Comparison of ENCODE assay signal across 21 cellular contexts in genomic region chr13:100722517-100722916, GRCh38. TPM values are rescaled to one million over a fixed set of nuclear protein-coding genes. Genes with fewer than 3 reads are reported as not detected.
A peak's percentile ranks its signal among the peaks of the same experiment; 100 is the strongest.
DNase-seq lines count a peak whose midpoint lies in the region; ATAC-seq and TF ChIP-seq lines count a peak whose summit lies in the region.
"Had no signal": no experiment of that assay in that cellular context is flagged by ENCODE, and none has a peak within 500 bp of the region (broad histone marks: within the 10 kb centered on the region; RNA-seq: fewer than 3 reads in every experiment).

No MANE protein-coding gene starts in this region.

- WGBS in right lobe of liver (ENCODE audit: insufficient coverage, low coverage, low lambda C conversion rate, missing lambda C conversion rate): 33% methylated on average over 3 of the region's 7 CpGs

- H3K27ac ChIP-seq in right lobe of liver (no peak overlapping the region), Peyer's patch (no peak overlapping the region), uterus (no peak overlapping the region)
- H3K27ac ChIP-seq: esophagus muscularis mucosa, gastrocnemius medialis, lower lobe of right lung, neutrophil, SJSA1, tibial artery had no signal

- peaks cover 6% of the 10 kb centered on the region; the same call in 1 of the 2 replicates for H3K36me3 Mint-ChIP-seq in WTC11
- H3K36me3 Mint-ChIP-seq: activated CD4-positive, alpha-beta memory T cell treated with anti-CD3 and anti-CD28 coated beads for 36 hours; activated naive CD8-positive, alpha-beta T cell treated with anti-CD3 and anti-CD28 coated beads, Interleukin-2, amount 10 ng/mL, durations not matched to agents 7 days and 5 days had no signal

- 0 out of 2 replicates have a peak, but pooled peaks cover 2% of the 10 kb centered on the region for H3K27me3 ChIP-seq in BE2C
- H3K27me3 ChIP-seq in right lobe of liver: no peaks in the 10 kb centered on the region
- H3K27me3 ChIP-seq in Peyer's patch: no peaks in the 10 kb centered on the region
- H3K27me3 ChIP-seq in uterus: no peaks in the 10 kb centered on the region
- H3K27me3 ChIP-seq: esophagus muscularis mucosa, neutrophil, SJSA1 had no signal

- DNase-seq in BE2C (no peak), HCEC 1CT (peak; percentile 6), WTC11 (ENCODE audit: low spot score) (no peak), right lobe of liver (no peak), Peyer's patch (no peak), SK-N-DZ (ENCODE audit: low spot score) (no peak), uterus (no peak), CD1c-positive myeloid dendritic cell (ENCODE audit: extremely low spot score) (no peak)
- DNase-seq: activated B cell treated with CpG ODN at 0.5 μM for 24 hours; activated naive CD8-positive, alpha-beta T cell treated with anti-CD3 and anti-CD28 coated beads, Interleukin-2, amount 10 ng/mL, durations not matched to agents 7 days and 5 days; cerebellar nuclear complex; gastrocnemius medialis; lower lobe of right lung had no signal

- TF ChIP-seq POLR2A in right lobe of liver (IDR thresholded peaks at IDR 0.05) (no peak), Peyer's patch (IDR thresholded peaks at IDR 0.05) (no peak), uterus (IDR thresholded peaks at IDR 0.05) (no peak)

- H3K4me1 Mint-ChIP-seq in WTC11: peaks cover 8% of the 10 kb centered on the region
- H3K4me1 Mint-ChIP-seq: activated B cell treated with CpG ODN at 0.5 μM for 24 hours had no signal

- intact Hi-C loops in right lobe of liver (cut with DNase I) (no loop called here), uterus (cut with DNase I; ENCODE audit: low total_unique reads) (no loop called here)

- no peak overlapping the region for H3K4me3 Mint-ChIP-seq in WTC11
- H3K4me3 Mint-ChIP-seq: activated B cell treated with CpG ODN at 0.5 μM for 24 hours; activated CD4-positive, alpha-beta memory T cell treated with anti-CD3 and anti-CD28 coated beads for 36 hours; activated naive CD8-positive, alpha-beta T cell treated with anti-CD3 and anti-CD28 coated beads, Interleukin-2, amount 10 ng/mL, durations not matched to agents 7 days and 5 days; T-helper 2 cell treated with Interferon-gamma antibody and Interleukin-4, amounts not matched to agents 5 μg/mL and 100 μg/mL, for 36 hours had no signal

- H3K4me3 ChIP-seq in BE2C (ENCODE audit: low read depth, low read length) (no peak overlapping the region), right lobe of liver (no peak overlapping the region), Peyer's patch (no peak overlapping the region), uterus (no peak overlapping the region)
- H3K4me3 ChIP-seq: esophagus muscularis mucosa, gastrocnemius medialis, HAP-1, K562, lower lobe of right lung, SJSA1, tibial artery had no signal

- CTCF ChIA-PET in WTC11 (lab: Charles Lee): interaction anchor here (0.7 to 1.9 kb wide), 8 partner anchors 16 to 405 kb away, joined by 3 to 15 read pairs (median 4); partner anchors contain the start of gene TMTC4

- H3K36me3 ChIP-seq in BE2C (no peaks in the 10 kb centered on the region), right lobe of liver (no peaks in the 10 kb centered on the region), Peyer's patch (no peaks in the 10 kb centered on the region), uterus (no peaks in the 10 kb centered on the region)
- H3K36me3 ChIP-seq: esophagus muscularis mucosa, gastrocnemius medialis, HAP-1, lower lobe of right lung, neutrophil, SJSA1, tibial artery had no signal

- peak; percentile 83 for ATAC-seq in WTC11
- ATAC-seq in right lobe of liver: peak; percentile 53 to 69 (median 64)
- ATAC-seq: gastrocnemius medialis had no signal

- no peaks in the 10 kb centered on the region for H3K4me1 ChIP-seq in BE2C
- H3K4me1 ChIP-seq in right lobe of liver: peaks cover 0 to 4% (median under 1%) of the 10 kb centered on the region in 4 donors
- H3K4me1 ChIP-seq in Peyer's patch: no peaks in the 10 kb centered on the region
- no peaks in the 10 kb centered on the region for H3K4me1 ChIP-seq in uterus
- H3K4me1 ChIP-seq: esophagus muscularis mucosa, gastrocnemius medialis, HAP-1, lower lobe of right lung, SJSA1, tibial artery had no signal

- POLR2A ChIA-PET in WTC11 (lab: Charles Lee): no interaction called here

- H3K9me3 Mint-ChIP-seq in WTC11: peaks cover 27% of the 10 kb centered on the region

- no peak overlapping the region for H3K27ac Mint-ChIP-seq in WTC11
- H3K27ac Mint-ChIP-seq: activated B cell treated with CpG ODN at 0.5 μM for 24 hours; activated CD4-positive, alpha-beta memory T cell treated with anti-CD3 and anti-CD28 coated beads for 36 hours; activated naive CD8-positive, alpha-beta T cell treated with anti-CD3 and anti-CD28 coated beads, Interleukin-2, amount 10 ng/mL, durations not matched to agents 7 days and 5 days; T-helper 2 cell treated with Interferon-gamma antibody and Interleukin-4, amounts not matched to agents 5 μg/mL and 100 μg/mL, for 36 hours had no signal

- 0 out of 2 replicates have a peak, but pooled peaks have one; percentile 10 for TF ChIP-seq CTCF in BE2C (IDR thresholded peaks at IDR 0.05; ENCODE audit: low read depth, low read length)
- TF ChIP-seq CTCF in WTC11 (IDR thresholded peaks at IDR 0.05): no peak
- TF ChIP-seq CTCF in right lobe of liver (IDR thresholded peaks at IDR 0.05): peak in 2 of 4 donors; percentile 15 to 20
- TF ChIP-seq CTCF in Peyer's patch (IDR thresholded peaks at IDR 0.05): no peak
- TF ChIP-seq CTCF in uterus (IDR thresholded peaks at IDR 0.05): no peak

- H3K9me3 ChIP-seq in BE2C (no peaks in the 10 kb centered on the region; the same call in 1 of the 2 replicates), right lobe of liver (no peaks in the 10 kb centered on the region), Peyer's patch (no peaks in the 10 kb centered on the region), uterus (no peaks in the 10 kb centered on the region)
- H3K9me3 ChIP-seq: gastrocnemius medialis, HAP-1, lower lobe of right lung, neutrophil, SJSA1, tibial artery had no signal

- H3K27me3 Mint-ChIP-seq in WTC11 (ENCODE audit: low read depth): no peaks in the 10 kb centered on the region; the same call in 1 of the 2 replicates

TF ChIP-seq in WTC11, 78 proteins besides CTCF, POLR2A, EP300 and RAD21:
- TF ChIP-seq FOXP1 (CRISPR knock-in tag; IDR thresholded peaks at IDR 0.05; ENCODE audit: borderline replicate concordance) (no peak), ZNF671 (CRISPR knock-in tag; IDR thresholded peaks at IDR 0.05) (no peak)

RNA-seq across cellular contexts. Expression of gene TMTC4, which starts 47.9 kb away (rescaled TPM):
- 11.4 TPM for polyA plus RNA-seq in BE2C (2012; ENCODE audit: insufficient read depth, insufficient read length, low read depth)
- total RNA-seq in WTC11 (2021) (45.5 to 49.6 TPM (median 47.8 TPM) in 3 replicates), right lobe of liver (10 to 100 TPM; 10.7 to 17.9 (median 14.1) TPM), Peyer's patch (10 to 100 TPM; 29.7 to 36.6 (median 33.7) TPM), uterus (10 to 100 TPM in 3 of 4 donors, 1 to 10 TPM in 1; 5.9 to 36.1 (median 14.5) TPM)
- 37.9 and 40.2 TPM in 2 replicates for polyA plus RNA-seq in SK-N-DZ (2014; cell fraction: cytosol; rRNA removed)
- polyA plus RNA-seq in SK-N-DZ (2014; cell fraction: nucleus; rRNA removed): 47.9 and 62.7 TPM in 2 replicates
